9 cellular contexts compared by ENCODE assay signal in genomic region chr4:83771113-83771705, GRCh38.
DNase-seq lines count a peak whose midpoint lies in the region; ATAC-seq and TF ChIP-seq lines count a peak whose summit lies in the region.
"Had no signal": no experiment of that assay in that cellular context is flagged by ENCODE, and none has a peak within 500 bp of the region (broad histone marks: within the 10 kb centered on the region; RNA-seq: fewer than 3 reads in every experiment).

No MANE protein-coding gene starts in this region.

- H3K27me3 ChIP-seq in H9 (ENCODE audit: insufficient read depth, low read length) (no peaks in the 10 kb centered on the region), dorsolateral prefrontal cortex (peaks cover 0 to 10% (median 0%) of the 10 kb centered on the region in 45 donors)

- DNase-seq in D341Med (ENCODE audit: low spot score) (peak; percentile 83), H9 (peak; percentile 72), NCI-H82 treated with DMSO at 0.1 percent for 48 hours (lab: John Stamatoyannopoulos, UW; ENCODE audit: unreplicated experiment) (peak; percentile 8), dorsolateral prefrontal cortex (peak in 3 of 10 donors; percentile 16 to 45 (median 34)), lung microvascular endothelial cell (ENCODE audit: low read depth in 2 of 2) (peak; percentile 37 to 54), cortex of kidney (lab: John Stamatoyannopoulos, UW) (no peak)
- DNase-seq: naive B cell had no signal

- H3K4me2 ChIP-seq in H9 (ENCODE audit: insufficient read depth, insufficient read length, low read length), result no peak overlapping the region

- H3K4ac ChIP-seq in H9 (ENCODE audit: low read depth, low read length), result no peak overlapping the region

- H3K27ac ChIP-seq in H9 (ENCODE audit: insufficient read length, low read depth, low read length) (no peak overlapping the region), dorsolateral prefrontal cortex (no peak overlapping the region)

- no peaks in the 10 kb centered on the region for H3K9me3 ChIP-seq in H9 (ENCODE audit: control insufficient read depth, low read depth, low read length)

- no peaks in the 10 kb centered on the region for H3K79me1 ChIP-seq in H9 (ENCODE audit: insufficient read depth, low read depth, low read length, poor library complexity, severe bottlenecking)

- no peak overlapping the region for H2BK120ac ChIP-seq in H9 (ENCODE audit: low read depth, low read length, poor library complexity, severe bottlenecking)

- no peak overlapping the region for H3K4me3 Mint-ChIP-seq in H9
- H3K4me3 Mint-ChIP-seq: naive B cell had no signal

- no peaks in the 10 kb centered on the region for H3K27me3 Mint-ChIP-seq in H9 (ENCODE audit: low read depth)

- H2BK5ac ChIP-seq in H9 (ENCODE audit: insufficient read length, low read length), result no peak overlapping the region

- H3K4me3 ChIP-seq in dorsolateral prefrontal cortex, result no peak overlapping the region

- no peak overlapping the region for H3K27ac Mint-ChIP-seq in H9

- no peak for ATAC-seq in GM19324 (IDR thresholded peaks at IDR 0.05; ENCODE audit: low FRiP score, unreplicated experiment)
- no peak for ATAC-seq in HG02852 (IDR thresholded peaks at IDR 0.05; ENCODE audit: unreplicated experiment)

- no peak overlapping the region for H3K9ac ChIP-seq in H9 (ENCODE audit: extremely low read depth, insufficient read length, low read length)

- no peak overlapping the region for H4K91ac ChIP-seq in H9 (ENCODE audit: insufficient read length, low read depth, low read length)

- H4K5ac ChIP-seq in H9 (ENCODE audit: insufficient read length, low read depth, low read length), result no peak overlapping the region

- H3K36me3 Mint-ChIP-seq in H9 (ENCODE audit: insufficient read depth in 1 of 3, low read depth in 3 of 3), result no peaks in the 10 kb centered on the region
- H3K36me3 Mint-ChIP-seq: naive B cell had no signal

- no peak overlapping the region for H3K23ac ChIP-seq in H9 (ENCODE audit: insufficient read length, low read depth, low read length)

- no peak overlapping the region for H2AK5ac ChIP-seq in H9 (ENCODE audit: insufficient read length, low read length)

- H3K4me1 ChIP-seq in H9 (ENCODE audit: insufficient read depth, low read length), result no peaks in the 10 kb centered on the region

- no peak overlapping the region for H2BK20ac ChIP-seq in H9 (ENCODE audit: low read depth, low read length, poor library complexity, severe bottlenecking)

- peaks cover 9 to 16% of the 10 kb centered on the region in 2 experiments for H3K4me1 Mint-ChIP-seq in H9
- H3K4me1 Mint-ChIP-seq: naive B cell had no signal

- intact Hi-C loops in dorsolateral prefrontal cortex (cut with DNase I), result loop anchor here in 1 of 2 donors (10.0 kb wide), 1 partner anchor 734 kb away; no protein-coding TSS in a partner anchor

- H2AFZ ChIP-seq in H9 (ENCODE audit: low read length), result no peak overlapping the region

- no peak overlapping the region for H3K18ac ChIP-seq in H9 (ENCODE audit: insufficient read length, low read depth, low read length)

- no peak overlapping the region for H4K8ac ChIP-seq in H9 (replicated peaks; ENCODE audit: insufficient read length, low read depth, low read length)

- H3K9me3 Mint-ChIP-seq in H9, result no peaks in the 10 kb centered on the region
- H3K9me3 Mint-ChIP-seq: naive B cell had no signal

- no peaks in the 10 kb centered on the region for H3K79me2 ChIP-seq in H9 (ENCODE audit: insufficient read depth, low read length)

- no peak overlapping the region for H2BK12ac ChIP-seq in H9 (ENCODE audit: insufficient read length, low read depth, low read length)

- H2BK15ac ChIP-seq in H9 (ENCODE audit: low read depth, low read length), result no peak overlapping the region

- TF ChIP-seq CTCF in H9 (conservative IDR thresholded peaks at IDR 0.05) (peak; percentile 86), dorsolateral prefrontal cortex (IDR thresholded peaks at IDR 0.05 in 54 of 56, conservative IDR thresholded peaks at IDR 0.05 in 2 of 56; ENCODE audit: low read depth in 1 of 56, partially characterized antibody in 56 of 56) (peak in 49 of 56 donors; percentile 15 to 71 (median 42))

- H3K14ac ChIP-seq in H9 (ENCODE audit: insufficient read depth, low read length), result no peak overlapping the region

- H3K23me2 ChIP-seq in H9 (ENCODE audit: insufficient read length, low read depth, low read length, poor library complexity, severe bottlenecking), result no peaks in the 10 kb centered on the region

- WGBS in H9 (ENCODE audit: extremely low coverage, insufficient read length, low lambda C conversion rate), result no CpG with 5 or more reads among the region's 2 CpGs

- no peaks in the 10 kb centered on the region for H4K20me1 ChIP-seq in H9 (ENCODE audit: control insufficient read depth, insufficient read depth, insufficient read length)

- H3T11ph ChIP-seq in H9 (ENCODE audit: low read length), result no peak overlapping the region

- H3K56ac ChIP-seq in H9 (ENCODE audit: insufficient read length, low read depth, low read length), result no peak overlapping the region
